Comparison of ENCODE assay signal across 24 cellular contexts in the genomic region with DNA sequence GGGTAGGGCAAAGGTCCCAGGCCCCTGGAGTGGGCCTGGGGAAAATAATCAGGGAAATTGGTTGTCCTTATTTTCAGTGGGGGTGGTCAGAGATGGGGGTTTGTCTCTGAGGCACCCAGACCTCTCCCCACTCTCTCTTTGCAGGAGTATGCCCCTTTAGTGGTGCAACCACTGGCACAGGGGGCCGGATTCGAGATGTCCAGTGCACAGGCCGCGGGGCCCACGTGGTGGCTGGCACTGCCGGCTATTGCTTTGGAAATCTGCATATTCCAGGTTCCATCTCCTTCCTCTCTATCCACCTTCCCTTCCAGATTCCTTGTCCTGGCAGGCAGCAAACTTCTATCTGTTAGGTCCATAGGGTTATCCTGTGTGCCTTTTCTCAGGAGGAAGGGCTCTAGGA.
"Had no signal": no experiment of that assay in that cellular context is flagged by ENCODE, and none has a peak within 500 bp of the region (broad histone marks: within the 10 kb centered on the region; RNA-seq: fewer than 3 reads in every experiment).

No MANE protein-coding gene starts in this region.

- H3K4me1 ChIP-seq: colonic mucosa, esophagus muscularis mucosa, esophagus squamous epithelium, foreskin keratinocyte, gastrocnemius medialis, gastroesophageal sphincter had no signal

- H3K9me3 Mint-ChIP-seq: dendritic cell treated with granulocyte-macrophage colony-stimulating factor and Interleukin-4, amounts not matched to agents 40 ng/mL and 50 ng/mL, for 4 days; effector memory CD8-positive, alpha-beta T cell; endodermal cell had no signal

- DNase-seq: colonic mucosa; cortex of kidney; dermis blood vessel endothelial cell; dorsolateral prefrontal cortex; effector CD8-positive, alpha-beta T cell; effector memory CD4-positive, alpha-beta T cell; effector memory CD8-positive, alpha-beta T cell; endodermal cell; erythroblast; esophagus squamous epithelium; foreskin fibroblast; foreskin keratinocyte; foreskin melanocyte; gastrocnemius medialis; glutamatergic neuron; head of caudate nucleus; heart left ventricle; heart right ventricle had no signal

- H3K4me1 Mint-ChIP-seq: endodermal cell had no signal

- H3K36me3 ChIP-seq: colonic mucosa had no signal

- H3K27ac ChIP-seq: colonic mucosa, coronary artery, dorsolateral prefrontal cortex, epithelial cell of prostate, esophagus muscularis mucosa, esophagus squamous epithelium, foreskin keratinocyte, gastrocnemius medialis, gastroesophageal sphincter, heart left ventricle, heart right ventricle had no signal

- ATAC-seq: effector memory CD8-positive, alpha-beta T cell; esophagus mucosa; foreskin keratinocyte; gastrocnemius medialis; gastroesophageal sphincter; heart left ventricle; heart right ventricle had no signal

- H3K4me3 Mint-ChIP-seq: dendritic cell treated with granulocyte-macrophage colony-stimulating factor and Interleukin-4, amounts not matched to agents 40 ng/mL and 50 ng/mL, for 4 days; effector memory CD8-positive, alpha-beta T cell; endodermal cell had no signal

- H3K27me3 ChIP-seq: colonic mucosa, dorsolateral prefrontal cortex, esophagus muscularis mucosa, esophagus squamous epithelium, foreskin keratinocyte, gastrocnemius medialis, gastroesophageal sphincter, heart left ventricle, heart right ventricle had no signal

- H3K4me3 ChIP-seq: colonic mucosa, coronary artery, dorsolateral prefrontal cortex, esophagus muscularis mucosa, esophagus squamous epithelium, gastrocnemius medialis, gastroesophageal sphincter, heart left ventricle, heart right ventricle had no signal

- H3K27me3 Mint-ChIP-seq: dendritic cell treated with granulocyte-macrophage colony-stimulating factor and Interleukin-4, amounts not matched to agents 40 ng/mL and 50 ng/mL, for 4 days; effector memory CD8-positive, alpha-beta T cell had no signal

- H3K9me3 ChIP-seq: colonic mucosa, esophagus muscularis mucosa, esophagus squamous epithelium, gastrocnemius medialis, gastroesophageal sphincter, heart left ventricle, heart right ventricle had no signal

- H3K27ac Mint-ChIP-seq: dendritic cell treated with granulocyte-macrophage colony-stimulating factor and Interleukin-4, amounts not matched to agents 40 ng/mL and 50 ng/mL, for 4 days; effector memory CD8-positive, alpha-beta T cell; endodermal cell had no signal
